18 cellular contexts compared by ENCODE assay signal in genomic region chr22:22800716-22801115, GRCh38.
"Had no signal": no experiment of that assay in that cellular context is flagged by ENCODE, and none has a peak within 500 bp of the region (broad histone marks: within the 10 kb centered on the region; RNA-seq: fewer than 3 reads in every experiment).

No MANE protein-coding gene starts in this region.

- H2AFZ ChIP-seq: parathyroid adenoma had no signal

- DNase-seq: activated CD4-positive, alpha-beta T cell treated with anti-CD3 and anti-CD28 coated beads, Interleukin-2, amount 50 U/mL, for 4 hours; activated effector memory CD4-positive, alpha-beta T cell treated with anti-CD3 and anti-CD28 coated beads, Interleukin-2, amount 50 U/mL, for 16 hours; activated T-cell treated with anti-CD3 and anti-CD28 coated beads, Interleukin-2, amount 50 U/mL, for 4 hours; amniotic stem cell; endodermal cell; erythroblast; heart right ventricle; kidney; left ventricle myocardium superior; mesendoderm; small intestine; stomach; T-helper 17 cell had no signal

- H3K36me3 Mint-ChIP-seq: activated naive CD4-positive, alpha-beta T cell treated with anti-CD3 and anti-CD28 coated beads, Interleukin-2, amount 50 U/mL, for 72 hours; brain had no signal

- H3K4me3 Mint-ChIP-seq: activated T-cell treated with anti-CD3 and anti-CD28 coated beads, Interleukin-2, amount 50 U/mL, for 4 hours; brain; endodermal cell; neural crest cell; T-helper 17 cell had no signal

- H3K4me3 ChIP-seq: heart right ventricle, stomach had no signal

- H3K36me3 ChIP-seq: heart right ventricle, stomach had no signal

- H3K79me2 ChIP-seq: parathyroid adenoma had no signal

- H3K9me3 Mint-ChIP-seq: activated naive CD4-positive, alpha-beta T cell treated with anti-CD3 and anti-CD28 coated beads, Interleukin-2, amount 50 U/mL, for 72 hours; activated T-cell treated with anti-CD3 and anti-CD28 coated beads, Interleukin-2, amount 50 U/mL, for 4 hours; brain; endodermal cell; neural crest cell had no signal

- H3K27ac ChIP-seq: heart right ventricle, parathyroid adenoma, stomach had no signal

- H3K27ac Mint-ChIP-seq: activated naive CD4-positive, alpha-beta T cell treated with anti-CD3 and anti-CD28 coated beads, Interleukin-2, amount 50 U/mL, for 72 hours; brain; endodermal cell; T-helper 17 cell had no signal

- ATAC-seq: activated CD4-positive, CD25-positive, alpha-beta regulatory T cell treated with anti-CD3 and anti-CD28 coated beads, Interleukin-2, amount 50 U/mL, for 24 hours; activated naive CD4-positive, alpha-beta T cell treated with anti-CD3 and anti-CD28 coated beads, Interleukin-2, amount 50 U/mL, for 72 hours; activated T-cell treated with anti-CD3 and anti-CD28 coated beads, Interleukin-2, amount 50 U/mL, for 4 hours; heart right ventricle; left ventricle myocardium superior; T-helper 17 cell had no signal

- H3K4me1 Mint-ChIP-seq: brain, endodermal cell, neural crest cell had no signal

- H3K9ac ChIP-seq: parathyroid adenoma had no signal

- H3K9me3 ChIP-seq: heart right ventricle, stomach had no signal

- H3K4me1 ChIP-seq: heart right ventricle, parathyroid adenoma, stomach had no signal
